ENCODE assay signal across 2 cellular contexts in genomic region chr2:25273985-25274550, GRCh38.
TF ChIP-seq lines count a peak whose summit lies in the region.

No MANE protein-coding gene starts in this region.

TF ChIP-seq in WTC11, 78 proteins besides CTCF, POLR2A, EP300 and RAD21:
- TF ChIP-seq STAT6 (CRISPR knock-in tag; conservative IDR thresholded peaks at IDR 0.05; ENCODE audit: low read depth) (no peak), IRF2 (CRISPR knock-in tag; IDR thresholded peaks at IDR 0.05; ENCODE audit: borderline replicate concordance, low read depth) (no peak), GABPB1 (CRISPR knock-in tag; IDR thresholded peaks at IDR 0.05) (no peak), ELF4 (CRISPR knock-in tag; IDR thresholded peaks at IDR 0.05; ENCODE audit: low read depth) (no peak), SOX15 (CRISPR knock-in tag; IDR thresholded peaks at IDR 0.05) (no peak), KAT7 (CRISPR knock-in tag; IDR thresholded peaks at IDR 0.05; ENCODE audit: borderline replicate concordance) (no peak), ZNF416 (CRISPR knock-in tag; IDR thresholded peaks at IDR 0.05) (no peak), MAX (CRISPR knock-in tag; IDR thresholded peaks at IDR 0.05) (no peak), ZBTB21 (CRISPR knock-in tag; IDR thresholded peaks at IDR 0.05; ENCODE audit: borderline replicate concordance) (no peak), ZNF512 (CRISPR knock-in tag; IDR thresholded peaks at IDR 0.05; ENCODE audit: borderline replicate concordance) (no peak), AR (CRISPR knock-in tag; IDR thresholded peaks at IDR 0.05) (no peak), E2F5 (CRISPR knock-in tag; IDR thresholded peaks at IDR 0.05) (no peak), GTF2I (CRISPR knock-in tag; conservative IDR thresholded peaks at IDR 0.05) (no peak), RELA (CRISPR knock-in tag; IDR thresholded peaks at IDR 0.05; ENCODE audit: borderline replicate concordance) (no peak), ATF2 (CRISPR knock-in tag; IDR thresholded peaks at IDR 0.05; ENCODE audit: borderline replicate concordance, low read depth) (no peak), SMAD3 (CRISPR knock-in tag; IDR thresholded peaks at IDR 0.05; ENCODE audit: borderline replicate concordance) (no peak)

TF ChIP-seq in H1, 55 proteins besides CTCF, POLR2A, EP300 and RAD21 (continued from another document):
- no peak for TF ChIP-seq PHF8 (conservative IDR thresholded peaks at IDR 0.05; ENCODE audit: low read depth, low read length)
- TF ChIP-seq HDAC6 (IDR thresholded peaks at IDR 0.05; ENCODE audit: low read depth, low read length), result no peak
- TF ChIP-seq JUND (IDR thresholded peaks at IDR 0.05; ENCODE audit: low read length), result no peak
- no peak for TF ChIP-seq KDM5A (IDR thresholded peaks at IDR 0.05; ENCODE audit: low read length)
- no peak for TF ChIP-seq RNF2 (IDR thresholded peaks at IDR 0.05; ENCODE audit: borderline replicate concordance, low read depth, low read length, missing control alignments, poor library complexity, severe bottlenecking)
- no peak for TF ChIP-seq POU5F1 (IDR thresholded peaks at IDR 0.05; ENCODE audit: low read depth, low read length)
- no peak for TF ChIP-seq CHD2 (IDR thresholded peaks at IDR 0.05; ENCODE audit: low read length)
- TF ChIP-seq SUZ12 (IDR thresholded peaks at IDR 0.05; ENCODE audit: low read length), result no peak
- no peak for TF ChIP-seq NRF1 (IDR thresholded peaks at IDR 0.05; ENCODE audit: low read depth, low read length)
- no peak for TF ChIP-seq TAF1 (IDR thresholded peaks at IDR 0.05; ENCODE audit: low read depth, low read length)
TF ChIP-seq in H1: peak in this region for 0.
